ENCODE assay signal across 15 cellular contexts in the genomic region with DNA sequence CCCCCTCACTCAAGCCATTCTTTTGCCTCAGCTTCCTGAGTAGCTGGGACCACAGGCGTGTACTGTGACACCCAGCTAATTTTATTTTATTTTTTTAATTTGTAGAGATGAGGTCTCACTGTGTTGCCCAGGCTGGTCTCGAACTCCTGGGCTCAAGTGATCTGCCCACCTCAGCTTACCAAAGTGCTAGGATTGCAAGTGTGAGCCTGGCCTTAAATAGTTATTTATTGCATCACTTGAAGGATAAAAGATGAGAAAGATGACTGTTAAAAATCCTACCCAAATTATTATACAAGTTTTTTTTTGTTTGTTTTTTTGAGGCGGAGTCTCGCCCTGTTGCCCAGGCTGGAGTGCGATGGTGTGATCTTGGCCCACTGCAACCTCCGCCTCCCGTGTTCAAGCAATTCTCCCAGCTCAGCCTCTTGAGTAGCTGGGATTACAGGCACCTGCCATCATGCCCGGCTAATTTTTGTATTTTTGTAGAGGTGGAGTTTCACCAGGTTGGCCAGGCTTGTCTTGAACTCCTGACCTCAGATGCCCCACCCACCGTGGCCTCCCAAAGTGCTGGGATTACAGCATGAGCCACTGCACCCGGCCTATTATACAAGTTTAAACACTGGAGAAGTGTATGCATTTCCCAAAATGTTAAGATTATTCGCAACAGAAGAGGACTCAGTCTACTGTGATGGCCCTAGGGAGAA. TPM values are rescaled to one million over a fixed set of nuclear protein-coding genes. Genes with fewer than 3 reads are reported as not detected.
A peak's percentile ranks its signal among the peaks of the same experiment; 100 is the strongest.
DNase-seq lines count a peak whose midpoint lies in the region; ATAC-seq and TF ChIP-seq lines count a peak whose summit lies in the region.
"Had no signal": no experiment of that assay in that cellular context is flagged by ENCODE, and none has a peak within 500 bp of the region (broad histone marks: within the 10 kb centered on the region; RNA-seq: fewer than 3 reads in every experiment).

No MANE protein-coding gene starts in this region.

- H3K27ac ChIP-seq in upper lobe of right lung: no peak overlapping the region
- no peak overlapping the region for H3K27ac ChIP-seq in brain microvascular endothelial cell

- no peaks in the 10 kb centered on the region for H3K27me3 Mint-ChIP-seq in natural killer cell treated with Interleukin-12 subunit alpha and Interleukin-12 subunit beta and Interleukin-15 and Interleukin-18, amount 100 ng/mL, for 72 hours
- no peaks in the 10 kb centered on the region for H3K27me3 Mint-ChIP-seq in natural killer cell (ENCODE audit: low read depth in 2 of 2)
- H3K27me3 Mint-ChIP-seq in activated naive CD8-positive, alpha-beta T cell: no peaks in the 10 kb centered on the region
- H3K27me3 Mint-ChIP-seq in mesothelial cell of epicardium (ENCODE audit: low read depth): no peaks in the 10 kb centered on the region
- H3K27me3 Mint-ChIP-seq: progenitor cell of endocrine pancreas had no signal

- H3K4me1 ChIP-seq in upper lobe of right lung: peaks cover 41% of the 10 kb centered on the region

- TF ChIP-seq CTCF in natural killer cell (IDR thresholded peaks at IDR 0.05) (no peak), mesothelial cell of epicardium (IDR thresholded peaks at IDR 0.05; ENCODE audit: unreplicated experiment) (no peak), upper lobe of right lung (IDR thresholded peaks at IDR 0.05) (no peak), brain microvascular endothelial cell (IDR thresholded peaks at IDR 0.05; ENCODE audit: low read depth, low read length, missing control alignments) (no peak)

- ATAC-seq in natural killer cell treated with Interleukin-12 subunit alpha and Interleukin-12 subunit beta and Interleukin-15 and Interleukin-18, amount 100 ng/mL, for 72 hours: no peak
- no peak for ATAC-seq in natural killer cell
- no peak for ATAC-seq in upper lobe of right lung
- no peak for ATAC-seq in GM19023 (IDR thresholded peaks at IDR 0.05; ENCODE audit: unreplicated experiment)

- intact Hi-C loops in natural killer cell (cut with micrococcal nuclease): no loop called here
- intact Hi-C loops in upper lobe of right lung (cut with DNase I): no loop called here

- peaks cover 42 to 50% of the 10 kb centered on the region in 2 donors for H3K4me1 Mint-ChIP-seq in natural killer cell treated with Interleukin-12 subunit alpha and Interleukin-12 subunit beta and Interleukin-15 and Interleukin-18, amount 100 ng/mL, for 72 hours (ENCODE audit: low read depth in 2 of 2)
- H3K4me1 Mint-ChIP-seq in natural killer cell (peaks cover 50 to 52% of the 10 kb centered on the region in 2 donors), mesothelial cell of epicardium (peaks cover 13% of the 10 kb centered on the region)
- peaks cover 49% of the 10 kb centered on the region for H3K4me1 Mint-ChIP-seq in activated naive CD8-positive, alpha-beta T cell (ENCODE audit: low read depth)

- DNase-seq in natural killer cell treated with Interleukin-12 subunit alpha and Interleukin-12 subunit beta and Interleukin-15 and Interleukin-18, amount 100 ng/mL, for 72 hours (ENCODE audit: low spot score): no peak
- no peak for DNase-seq in natural killer cell
- DNase-seq in mesothelial cell of epicardium (ENCODE audit: low spot score in 2 of 2, unreplicated experiment in 2 of 2): no peak
- peak; percentile 40 for DNase-seq in upper lobe of right lung
- DNase-seq in brain microvascular endothelial cell: no peak
- no peak for DNase-seq in DMS 273 (lab: John Stamatoyannopoulos, UW; ENCODE audit: unreplicated experiment)
- DNase-seq: activated CD4-positive, alpha-beta T cell treated with anti-CD3 and anti-CD28 coated beads, Interleukin-2, amount 50 U/mL, for 1 hour; GDM1; midbrain; stimulated activated CD4-positive, alpha-beta T cell treated with anti-CD3 and anti-CD28 coated beads, Interleukin-4, amount 100 ng/mL, for 24 hours; stimulated activated naive CD4-positive, alpha-beta T cell treated with Interleukin-2 at 50 U/mL for 16 hours had no signal

- H3K4me3 ChIP-seq in upper lobe of right lung (no peak overlapping the region), brain microvascular endothelial cell (ENCODE audit: low read depth, low read length) (no peak overlapping the region)

- in situ Hi-C loops in brain microvascular endothelial cell (cut with HindIII; ENCODE audit: low pct_ligation_motif_present, low sequenced_read_pairs): no loop called here

- no peaks in the 10 kb centered on the region for H3K9me3 Mint-ChIP-seq in natural killer cell treated with Interleukin-12 subunit alpha and Interleukin-12 subunit beta and Interleukin-15 and Interleukin-18, amount 100 ng/mL, for 72 hours
- H3K9me3 Mint-ChIP-seq in natural killer cell (no peaks in the 10 kb centered on the region), mesothelial cell of epicardium (no peaks in the 10 kb centered on the region)
- H3K9me3 Mint-ChIP-seq in activated naive CD8-positive, alpha-beta T cell (ENCODE audit: low read depth): no peaks in the 10 kb centered on the region

- H3K4me3 Mint-ChIP-seq in natural killer cell treated with Interleukin-12 subunit alpha and Interleukin-12 subunit beta and Interleukin-15 and Interleukin-18, amount 100 ng/mL, for 72 hours: peak overlapping the region; percentile 97
- H3K4me3 Mint-ChIP-seq in natural killer cell (no peak overlapping the region), mesothelial cell of epicardium (peak overlapping the region; percentile 15)
- peak overlapping the region; percentile 97 for H3K4me3 Mint-ChIP-seq in activated naive CD8-positive, alpha-beta T cell

- H3K27me3 ChIP-seq in upper lobe of right lung: no peaks in the 10 kb centered on the region
- H3K27me3 ChIP-seq in brain microvascular endothelial cell (replicated peaks): no peaks in the 10 kb centered on the region

- H3K27ac Mint-ChIP-seq in natural killer cell treated with Interleukin-12 subunit alpha and Interleukin-12 subunit beta and Interleukin-15 and Interleukin-18, amount 100 ng/mL, for 72 hours: peak overlapping the region in 1 of 2 donors; percentile 100
- no peak overlapping the region for H3K27ac Mint-ChIP-seq in natural killer cell
- peak overlapping the region; percentile 16 for H3K27ac Mint-ChIP-seq in activated naive CD8-positive, alpha-beta T cell
- H3K27ac Mint-ChIP-seq in mesothelial cell of epicardium: peak overlapping the region; percentile 39
- H3K27ac Mint-ChIP-seq: progenitor cell of endocrine pancreas had no signal

- H3K36me3 ChIP-seq in upper lobe of right lung (peaks cover 45% of the 10 kb centered on the region), brain microvascular endothelial cell (replicated peaks) (peaks cover 32% of the 10 kb centered on the region)

- peaks cover 13% of the 10 kb centered on the region for H3K36me3 Mint-ChIP-seq in natural killer cell treated with Interleukin-12 subunit alpha and Interleukin-12 subunit beta and Interleukin-15 and Interleukin-18, amount 100 ng/mL, for 72 hours
- H3K36me3 Mint-ChIP-seq in natural killer cell: no peaks in the 10 kb centered on the region
- peaks cover 3% of the 10 kb centered on the region for H3K36me3 Mint-ChIP-seq in activated naive CD8-positive, alpha-beta T cell
- H3K36me3 Mint-ChIP-seq in mesothelial cell of epicardium: peaks cover 13% of the 10 kb centered on the region

- H3K9me3 ChIP-seq in upper lobe of right lung: no peaks in the 10 kb centered on the region

RNA-seq across cellular contexts. Expression of a gene that starts 2.3 kb away (rescaled TPM):
- 10 to 100 TPM; 59.9 to 60.0 TPM for total RNA-seq in natural killer cell treated with Interleukin-12 subunit alpha and Interleukin-12 subunit beta and Interleukin-15 and Interleukin-18, amount 100 ng/mL, for 72 hours
- total RNA-seq in natural killer cell (10 to 100 TPM; 13.4 to 20.7 (median 19.2) TPM), mesothelial cell of epicardium (32.3 to 37.2 TPM (median 36.5 TPM) in 3 replicates), upper lobe of right lung (29.1 TPM)

RNA-seq across cellular contexts. Expression of a gene that starts 9.6 kb away (rescaled TPM):
- total RNA-seq in natural killer cell treated with Interleukin-12 subunit alpha and Interleukin-12 subunit beta and Interleukin-15 and Interleukin-18, amount 100 ng/mL, for 72 hours: 10 to 100 TPM; 24.5 TPM
- total RNA-seq in natural killer cell: 10 to 100 TPM; 49.3 to 82.6 (median 53.6) TPM
- 46.1 to 50.6 TPM (median 46.2 TPM) in 3 replicates for total RNA-seq in mesothelial cell of epicardium
- total RNA-seq in upper lobe of right lung: 22.4 TPM

RNA-seq across cellular contexts. Expression of a gene that starts 25.1 kb away (rescaled TPM):
- 100 to 1,000 TPM in 1 of 2 donors, 10 to 100 TPM in 1; 90.7 to 174 TPM for total RNA-seq in natural killer cell treated with Interleukin-12 subunit alpha and Interleukin-12 subunit beta and Interleukin-15 and Interleukin-18, amount 100 ng/mL, for 72 hours
- 10 to 100 TPM; 48.7 to 75.8 (median 71.1) TPM for total RNA-seq in natural killer cell
- 69.8 to 82.2 TPM (median 80.7 TPM) in 3 replicates for total RNA-seq in mesothelial cell of epicardium
- total RNA-seq in upper lobe of right lung: 48.7 TPM

RNA-seq across cellular contexts. Expression of a gene that starts 31.7 kb away (rescaled TPM):
- total RNA-seq in natural killer cell treated with Interleukin-12 subunit alpha and Interleukin-12 subunit beta and Interleukin-15 and Interleukin-18, amount 100 ng/mL, for 72 hours: under 1 TPM; 0.50 to 0.93 TPM
- total RNA-seq in natural killer cell (under 1 TPM in 2 of 3 donors, not detected in 1; 0.12 to 0.15 TPM), mesothelial cell of epicardium (0.16 to 0.45 TPM (median 0.29 TPM) in 3 replicates), upper lobe of right lung (not detected)
- total RNA-seq: NCI-H460 had no signal

Comparison
In these comparisons a context has a peak if more than half of its experiments do, and no peak if none do; other contexts are left out.
1. H3K27ac Mint-ChIP-seq: peak in activated naive CD8-positive, alpha-beta T cell (single experiment) and mesothelial cell of epicardium (single experiment); none in natural killer cell (0 of 2).